In genomic region chr14:46988312-46988711, GRCh38 we compare ENCODE assay signal across 17 cellular contexts.
A peak's percentile ranks its signal among the peaks of the same experiment; 100 is the strongest.
DNase-seq lines count a peak whose midpoint lies in the region; ATAC-seq and TF ChIP-seq lines count a peak whose summit lies in the region.
"Had no signal": no experiment of that assay in that cellular context is flagged by ENCODE, and none has a peak within 500 bp of the region (broad histone marks: within the 10 kb centered on the region; RNA-seq: fewer than 3 reads in every experiment).

No MANE protein-coding gene starts in this region.

- H3K4me3 Mint-ChIP-seq in glutamatergic neuron (ENCODE audit: unreplicated experiment): no peak overlapping the region
- no peak overlapping the region for H3K4me3 Mint-ChIP-seq in type B pancreatic cell
- H3K4me3 Mint-ChIP-seq: CD4-positive, alpha-beta memory T cell had no signal

- H3K9me3 ChIP-seq in SK-N-SH: no peaks in the 10 kb centered on the region

- H3K27ac Mint-ChIP-seq in glutamatergic neuron (ENCODE audit: unreplicated experiment) (peak overlapping the region; percentile 24), type B pancreatic cell (no peak overlapping the region)
- H3K27ac Mint-ChIP-seq: CD4-positive, alpha-beta memory T cell had no signal

- peak; percentile 16 to 77 for DNase-seq in NCI-H524 (lab: John Stamatoyannopoulos, UW)
- peak; percentile 15 for DNase-seq in NCI-H82 (lab: John Stamatoyannopoulos, UW)
- DNase-seq in glutamatergic neuron: no peak
- no peak for DNase-seq in type B pancreatic cell (ENCODE audit: extremely low spot score, unreplicated experiment)
- no peak for DNase-seq in SK-N-SH
- no peak for DNase-seq in stimulated activated CD4-positive, alpha-beta T cell treated with anti-CD3 and anti-CD28 coated beads, Interleukin-15, amount 100 ng/mL, for 24 hours
- DNase-seq: C1 segment of cervical spinal cord; Calu3; CD4-positive, alpha-beta memory T cell; COR-L47; DMS153; DND-41; GM23248; H7; HCEC 1CT had no signal

- POLR2A ChIA-PET in SK-N-SH (lab: Yijun Ruan, JAX): no interaction called here

- H3K27me3 Mint-ChIP-seq in glutamatergic neuron (ENCODE audit: unreplicated experiment) (peaks cover 6% of the 10 kb centered on the region), type B pancreatic cell (no peaks in the 10 kb centered on the region)
- H3K27me3 Mint-ChIP-seq: CD4-positive, alpha-beta memory T cell had no signal

- no peak overlapping the region for H2AFZ ChIP-seq in SK-N-SH (ENCODE audit: low read depth)
- H2AFZ ChIP-seq: GM23248 had no signal

- no peak overlapping the region for H3K27ac ChIP-seq in SK-N-SH (ENCODE audit: low read depth in 2 of 2, low read length in 1 of 2)
- H3K27ac ChIP-seq: GM23248 had no signal

- H3K79me2 ChIP-seq in SK-N-SH (ENCODE audit: insufficient read depth): no peaks in the 10 kb centered on the region

- H3K27me3 ChIP-seq in SK-N-SH (ENCODE audit: insufficient read depth): no peaks in the 10 kb centered on the region

- H3K4me3 ChIP-seq in SK-N-SH (ENCODE audit: low read depth in 2 of 2, low read length in 1 of 2): no peak overlapping the region
- H3K4me3 ChIP-seq: GM12878, GM23248 had no signal

- TF ChIP-seq CTCF in glutamatergic neuron (IDR thresholded peaks at IDR 0.05; ENCODE audit: partially characterized antibody, unreplicated experiment) (no peak), type B pancreatic cell (conservative IDR thresholded peaks at IDR 0.05) (no peak), SK-N-SH (IDR thresholded peaks at IDR 0.05) (no peak)

- no peaks in the 10 kb centered on the region for H3F3A ChIP-seq in SK-N-SH (replicated peaks; ENCODE audit: insufficient read depth)

- TF ChIP-seq RAD21 in SK-N-SH (IDR thresholded peaks at IDR 0.05; ENCODE audit: low read length): no peak

- peaks cover 19% of the 10 kb centered on the region for H3K4me1 Mint-ChIP-seq in glutamatergic neuron (ENCODE audit: low read depth, unreplicated experiment)
- peaks cover 6% of the 10 kb centered on the region for H3K4me1 Mint-ChIP-seq in type B pancreatic cell (ENCODE audit: unreplicated experiment)
- H3K4me1 Mint-ChIP-seq: CD4-positive, alpha-beta memory T cell had no signal

- no peak overlapping the region for H3K4me2 ChIP-seq in SK-N-SH

- H4K20me1 ChIP-seq in SK-N-SH (ENCODE audit: insufficient read depth): no peaks in the 10 kb centered on the region

- 0% methylated on average over 4 of the region's 4 CpGs for WGBS in SK-N-SH (ENCODE audit: low lambda C conversion rate)

- H3K9ac ChIP-seq in SK-N-SH: no peak overlapping the region
- H3K9ac ChIP-seq: GM23248 had no signal

- H3K36me3 ChIP-seq in SK-N-SH (replicated peaks in 1 of 2; ENCODE audit: control insufficient read depth in 1 of 2, insufficient read depth in 2 of 2, low read length in 1 of 2): no peaks in the 10 kb centered on the region

- no peaks in the 10 kb centered on the region for H3K36me3 Mint-ChIP-seq in glutamatergic neuron (ENCODE audit: unreplicated experiment)
- no peaks in the 10 kb centered on the region for H3K36me3 Mint-ChIP-seq in type B pancreatic cell
- H3K36me3 Mint-ChIP-seq: CD4-positive, alpha-beta memory T cell had no signal

- CTCF ChIA-PET in SK-N-SH (lab: Yijun Ruan, JAX): no interaction called here

- H3K9me2 ChIP-seq in SK-N-SH: no peaks in the 10 kb centered on the region

- H3K9me3 Mint-ChIP-seq in glutamatergic neuron (ENCODE audit: unreplicated experiment) (peaks cover 3% of the 10 kb centered on the region), type B pancreatic cell (no peaks in the 10 kb centered on the region)

- H3K4me1 ChIP-seq in SK-N-SH (ENCODE audit: control insufficient read depth in 1 of 2, insufficient read depth in 2 of 2, low read depth in 1 of 2, low read length in 1 of 2): no peaks in the 10 kb centered on the region

- no peak for TF ChIP-seq EP300 in SK-N-SH (IDR thresholded peaks at IDR 0.05; ENCODE audit: borderline replicate concordance in 1 of 2, low read depth in 1 of 2, low read length in 1 of 2)

- ATAC-seq in HG03139 (IDR thresholded peaks at IDR 0.05; ENCODE audit: unreplicated experiment): no peak
- ATAC-seq: GM12878 had no signal

TF ChIP-seq in SK-N-SH, 30 proteins besides CTCF, POLR2A, EP300 and RAD21:
- no peak for TF ChIP-seq GABPA (IDR thresholded peaks at IDR 0.05; ENCODE audit: low read depth)
- TF ChIP-seq POLR2AphosphoS5 (IDR thresholded peaks at IDR 0.05; ENCODE audit: low read depth, low read length): no peak
- no peak for TF ChIP-seq MAX (IDR thresholded peaks at IDR 0.05; ENCODE audit: low read depth)
- TF ChIP-seq SMC3 (IDR thresholded peaks at IDR 0.05; ENCODE audit: low read depth, low read length): no peak
- no peak for TF ChIP-seq RFX5 (IDR thresholded peaks at IDR 0.05; ENCODE audit: low read length)
- TF ChIP-seq FOSL2 (IDR thresholded peaks at IDR 0.05; ENCODE audit: borderline replicate concordance, low read depth): no peak
- no peak for TF ChIP-seq TAF1 (IDR thresholded peaks at IDR 0.05; ENCODE audit: borderline replicate concordance, low read depth, low read length)
- no peak for TF ChIP-seq NFIC (IDR thresholded peaks at IDR 0.05; ENCODE audit: borderline replicate concordance)
- TF ChIP-seq YY1 (IDR thresholded peaks at IDR 0.05; ENCODE audit: low read depth): no peak
- no peak for TF ChIP-seq RCOR1 (IDR thresholded peaks at IDR 0.05; ENCODE audit: low read length)
- no peak for TF ChIP-seq REST (IDR thresholded peaks at IDR 0.05; ENCODE audit: low read depth, low read length)
- TF ChIP-seq JUND (IDR thresholded peaks at IDR 0.05): no peak
- TF ChIP-seq USF1 (IDR thresholded peaks at IDR 0.05; ENCODE audit: borderline replicate concordance, low read depth): no peak
- TF ChIP-seq ZBTB33 (IDR thresholded peaks at IDR 0.05; ENCODE audit: borderline replicate concordance, low read depth): no peak
- no peak for TF ChIP-seq GATA2 (CRISPR knock-in tag; IDR thresholded peaks at IDR 0.05)
- no peak for TF ChIP-seq TCF12 (IDR thresholded peaks at IDR 0.05)

Comparison
In these comparisons a context has a peak if more than half of its experiments do, and no peak if none do; other contexts are left out.
1. DNase-seq: peak in NCI-H524 (2 of 2) and NCI-H82 (single experiment); none in glutamatergic neuron (single experiment), type B pancreatic cell (single experiment), SK-N-SH (single experiment) and stimulated activated CD4-positive, alpha-beta T cell treated with anti-CD3 and anti-CD28 coated beads, Interleukin-15, amount 100 ng/mL, for 24 hours (single experiment).